In the genomic region with DNA sequence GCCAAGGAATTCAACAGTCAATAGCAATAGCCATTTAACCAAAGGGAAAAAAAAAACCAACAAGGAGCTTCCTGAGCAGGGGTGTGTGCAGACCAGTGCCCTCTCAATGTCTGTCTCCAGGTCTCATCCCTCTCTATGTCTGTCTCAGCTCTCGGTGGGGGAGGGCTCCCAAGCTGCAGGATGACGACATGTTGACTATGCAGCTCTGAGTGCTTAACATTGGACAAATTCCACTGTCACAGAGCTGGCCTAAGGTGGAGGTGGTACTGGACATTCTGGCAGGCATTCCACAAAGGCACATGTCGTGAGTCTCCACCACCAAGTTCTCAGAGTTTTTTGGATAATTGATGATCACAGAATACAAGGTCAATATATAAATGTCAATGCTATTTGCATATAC, we compare ENCODE assay signal across 2 cellular contexts.
TF ChIP-seq lines count a peak whose summit lies in the region.

No MANE protein-coding gene starts in this region.

TF ChIP-seq in SK-N-SH, 30 proteins besides CTCF, POLR2A, EP300 and RAD21 (continued from another document):
- TF ChIP-seq, protein P1, sequence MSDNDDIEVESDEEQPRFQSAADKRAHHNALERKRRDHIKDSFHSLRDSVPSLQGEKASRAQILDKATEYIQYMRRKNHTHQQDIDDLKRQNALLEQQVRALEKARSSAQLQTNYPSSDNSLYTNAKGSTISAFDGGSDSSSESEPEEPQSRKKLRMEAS (IDR thresholded peaks at IDR 0.05; ENCODE audit: low read depth) = no peak
- no peak for TF ChIP-seq RXRA (IDR thresholded peaks at IDR 0.05; ENCODE audit: borderline replicate concordance, low read depth)
- no peak for TF ChIP-seq TAF1 (IDR thresholded peaks at IDR 0.05; ENCODE audit: borderline replicate concordance, low read depth, low read length)
- TF ChIP-seq FOSL2 (IDR thresholded peaks at IDR 0.05; ENCODE audit: borderline replicate concordance, low read depth) = no peak
- TF ChIP-seq YY1 (IDR thresholded peaks at IDR 0.05; ENCODE audit: low read depth) = no peak
- TF ChIP-seq FOXJ3 (CRISPR knock-in tag; IDR thresholded peaks at IDR 0.05) = no peak
- no peak for TF ChIP-seq TCF12 (IDR thresholded peaks at IDR 0.05)
- TF ChIP-seq MXI1 (IDR thresholded peaks at IDR 0.05; ENCODE audit: low read depth, low read length) = no peak
- no peak for TF ChIP-seq FOXM1 (IDR thresholded peaks at IDR 0.05; ENCODE audit: low read depth)
- no peak for TF ChIP-seq NRF1 (IDR thresholded peaks at IDR 0.05; ENCODE audit: low read depth, low read length)
- TF ChIP-seq, protein P2, sequence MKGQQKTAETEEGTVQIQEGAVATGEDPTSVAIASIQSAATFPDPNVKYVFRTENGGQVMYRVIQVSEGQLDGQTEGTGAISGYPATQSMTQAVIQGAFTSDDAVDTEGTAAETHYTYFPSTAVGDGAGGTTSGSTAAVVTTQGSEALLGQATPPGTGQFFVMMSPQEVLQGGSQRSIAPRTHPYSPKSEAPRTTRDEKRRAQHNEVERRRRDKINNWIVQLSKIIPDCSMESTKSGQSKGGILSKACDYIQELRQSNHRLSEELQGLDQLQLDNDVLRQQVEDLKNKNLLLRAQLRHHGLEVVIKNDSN (IDR thresholded peaks at IDR 0.05; ENCODE audit: borderline replicate concordance, low read depth) = no peak
- TF ChIP-seq, protein P3, sequence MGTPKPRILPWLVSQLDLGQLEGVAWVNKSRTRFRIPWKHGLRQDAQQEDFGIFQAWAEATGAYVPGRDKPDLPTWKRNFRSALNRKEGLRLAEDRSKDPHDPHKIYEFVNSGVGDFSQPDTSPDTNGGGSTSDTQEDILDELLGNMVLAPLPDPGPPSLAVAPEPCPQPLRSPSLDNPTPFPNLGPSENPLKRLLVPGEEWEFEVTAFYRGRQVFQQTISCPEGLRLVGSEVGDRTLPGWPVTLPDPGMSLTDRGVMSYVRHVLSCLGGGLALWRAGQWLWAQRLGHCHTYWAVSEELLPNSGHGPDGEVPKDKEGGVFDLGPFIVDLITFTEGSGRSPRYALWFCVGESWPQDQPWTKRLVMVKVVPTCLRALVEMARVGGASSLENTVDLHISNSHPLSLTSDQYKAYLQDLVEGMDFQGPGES (IDR thresholded peaks at IDR 0.05; ENCODE audit: low read depth, low read length) = no peak

TF ChIP-seq in SK-N-SH treated with all-trans-retinoic acid at 6 μM for 48 hours, 23 proteins besides CTCF, POLR2A, EP300 and RAD21 (continued from another document):
- TF ChIP-seq, protein P4, sequence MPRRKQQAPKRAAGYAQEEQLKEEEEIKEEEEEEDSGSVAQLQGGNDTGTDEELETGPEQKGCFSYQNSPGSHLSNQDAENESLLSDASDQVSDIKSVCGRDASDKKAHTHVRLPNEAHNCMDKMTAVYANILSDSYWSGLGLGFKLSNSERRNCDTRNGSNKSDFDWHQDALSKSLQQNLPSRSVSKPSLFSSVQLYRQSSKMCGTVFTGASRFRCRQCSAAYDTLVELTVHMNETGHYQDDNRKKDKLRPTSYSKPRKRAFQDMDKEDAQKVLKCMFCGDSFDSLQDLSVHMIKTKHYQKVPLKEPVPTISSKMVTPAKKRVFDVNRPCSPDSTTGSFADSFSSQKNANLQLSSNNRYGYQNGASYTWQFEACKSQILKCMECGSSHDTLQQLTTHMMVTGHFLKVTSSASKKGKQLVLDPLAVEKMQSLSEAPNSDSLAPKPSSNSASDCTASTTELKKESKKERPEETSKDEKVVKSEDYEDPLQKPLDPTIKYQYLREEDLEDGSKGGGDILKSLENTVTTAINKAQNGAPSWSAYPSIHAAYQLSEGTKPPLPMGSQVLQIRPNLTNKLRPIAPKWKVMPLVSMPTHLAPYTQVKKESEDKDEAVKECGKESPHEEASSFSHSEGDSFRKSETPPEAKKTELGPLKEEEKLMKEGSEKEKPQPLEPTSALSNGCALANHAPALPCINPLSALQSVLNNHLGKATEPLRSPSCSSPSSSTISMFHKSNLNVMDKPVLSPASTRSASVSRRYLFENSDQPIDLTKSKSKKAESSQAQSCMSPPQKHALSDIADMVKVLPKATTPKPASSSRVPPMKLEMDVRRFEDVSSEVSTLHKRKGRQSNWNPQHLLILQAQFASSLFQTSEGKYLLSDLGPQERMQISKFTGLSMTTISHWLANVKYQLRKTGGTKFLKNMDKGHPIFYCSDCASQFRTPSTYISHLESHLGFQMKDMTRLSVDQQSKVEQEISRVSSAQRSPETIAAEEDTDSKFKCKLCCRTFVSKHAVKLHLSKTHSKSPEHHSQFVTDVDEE (CRISPR knock-in tag; IDR thresholded peaks at IDR 0.05) = no peak
- TF ChIP-seq PPARA (CRISPR knock-in tag; IDR thresholded peaks at IDR 0.05; ENCODE audit: borderline replicate concordance) (no peak), BACH2 (CRISPR knock-in tag; IDR thresholded peaks at IDR 0.05; ENCODE audit: borderline replicate concordance) (no peak), TCF4 (CRISPR knock-in tag; IDR thresholded peaks at IDR 0.05; ENCODE audit: borderline replicate concordance) (no peak), SNAI2 (CRISPR knock-in tag; IDR thresholded peaks at IDR 0.05) (no peak), GLIS3 (CRISPR knock-in tag; IDR thresholded peaks at IDR 0.05) (no peak), ZFP3 (CRISPR knock-in tag; IDR thresholded peaks at IDR 0.05) (no peak), CSDC2 (CRISPR knock-in tag; IDR thresholded peaks at IDR 0.05) (no peak)
- TF ChIP-seq, protein P5, sequence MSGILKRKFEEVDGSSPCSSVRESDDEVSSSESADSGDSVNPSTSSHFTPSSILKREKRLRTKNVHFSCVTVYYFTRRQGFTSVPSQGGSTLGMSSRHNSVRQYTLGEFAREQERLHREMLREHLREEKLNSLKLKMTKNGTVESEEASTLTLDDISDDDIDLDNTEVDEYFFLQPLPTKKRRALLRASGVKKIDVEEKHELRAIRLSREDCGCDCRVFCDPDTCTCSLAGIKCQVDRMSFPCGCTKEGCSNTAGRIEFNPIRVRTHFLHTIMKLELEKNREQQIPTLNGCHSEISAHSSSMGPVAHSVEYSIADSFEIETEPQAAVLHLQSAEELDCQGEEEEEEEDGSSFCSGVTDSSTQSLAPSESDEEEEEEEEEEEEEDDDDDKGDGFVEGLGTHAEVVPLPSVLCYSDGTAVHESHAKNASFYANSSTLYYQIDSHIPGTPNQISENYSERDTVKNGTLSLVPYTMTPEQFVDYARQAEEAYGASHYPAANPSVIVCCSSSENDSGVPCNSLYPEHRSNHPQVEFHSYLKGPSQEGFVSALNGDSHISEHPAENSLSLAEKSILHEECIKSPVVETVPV (CRISPR knock-in tag; IDR thresholded peaks at IDR 0.05) = no peak
- TF ChIP-seq, protein P6, sequence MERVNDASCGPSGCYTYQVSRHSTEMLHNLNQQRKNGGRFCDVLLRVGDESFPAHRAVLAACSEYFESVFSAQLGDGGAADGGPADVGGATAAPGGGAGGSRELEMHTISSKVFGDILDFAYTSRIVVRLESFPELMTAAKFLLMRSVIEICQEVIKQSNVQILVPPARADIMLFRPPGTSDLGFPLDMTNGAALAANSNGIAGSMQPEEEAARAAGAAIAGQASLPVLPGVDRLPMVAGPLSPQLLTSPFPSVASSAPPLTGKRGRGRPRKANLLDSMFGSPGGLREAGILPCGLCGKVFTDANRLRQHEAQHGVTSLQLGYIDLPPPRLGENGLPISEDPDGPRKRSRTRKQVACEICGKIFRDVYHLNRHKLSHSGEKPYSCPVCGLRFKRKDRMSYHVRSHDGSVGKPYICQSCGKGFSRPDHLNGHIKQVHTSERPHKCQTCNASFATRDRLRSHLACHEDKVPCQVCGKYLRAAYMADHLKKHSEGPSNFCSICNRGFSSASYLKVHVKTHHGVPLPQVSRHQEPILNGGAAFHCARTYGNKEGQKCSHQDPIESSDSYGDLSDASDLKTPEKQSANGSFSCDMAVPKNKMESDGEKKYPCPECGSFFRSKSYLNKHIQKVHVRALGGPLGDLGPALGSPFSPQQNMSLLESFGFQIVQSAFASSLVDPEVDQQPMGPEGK (CRISPR knock-in tag; IDR thresholded peaks at IDR 0.05; ENCODE audit: borderline replicate concordance) = no peak
- TF ChIP-seq, protein P7, sequence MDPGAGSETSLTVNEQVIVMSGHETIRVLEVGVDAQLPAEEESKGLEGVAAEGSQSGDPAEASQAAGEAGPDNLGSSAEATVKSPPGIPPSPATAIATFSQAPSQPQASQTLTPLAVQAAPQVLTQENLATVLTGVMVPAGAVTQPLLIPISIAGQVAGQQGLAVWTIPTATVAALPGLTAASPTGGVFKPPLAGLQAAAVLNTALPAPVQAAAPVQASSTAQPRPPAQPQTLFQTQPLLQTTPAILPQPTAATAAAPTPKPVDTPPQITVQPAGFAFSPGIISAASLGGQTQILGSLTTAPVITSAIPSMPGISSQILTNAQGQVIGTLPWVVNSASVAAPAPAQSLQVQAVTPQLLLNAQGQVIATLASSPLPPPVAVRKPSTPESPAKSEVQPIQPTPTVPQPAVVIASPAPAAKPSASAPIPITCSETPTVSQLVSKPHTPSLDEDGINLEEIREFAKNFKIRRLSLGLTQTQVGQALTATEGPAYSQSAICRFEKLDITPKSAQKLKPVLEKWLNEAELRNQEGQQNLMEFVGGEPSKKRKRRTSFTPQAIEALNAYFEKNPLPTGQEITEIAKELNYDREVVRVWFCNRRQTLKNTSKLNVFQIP (CRISPR knock-in tag; IDR thresholded peaks at IDR 0.05; ENCODE audit: borderline replicate concordance, low read depth) = no peak
